1 cellular context compared by ENCODE assay signal in genomic region chr17:43170766-43171681, GRCh38.
TF ChIP-seq lines count a peak whose summit lies in the region.

NBR1 (plus strand) TSS chr17:43171214; CDS start chr17:43175800, 4,586 bp downstream.

TF ChIP-seq in HEK293, 187 proteins besides CTCF, POLR2A, EP300 and RAD21 (continued from another document):
- TF ChIP-seq ZNF280C (tag by site-specific recombination; IDR thresholded peaks at IDR 0.05) (no peak), ZXDB (tag by site-specific recombination; IDR thresholded peaks at IDR 0.05) (0 out of 2 replicates have a peak, but pooled peaks have one; percentile 27), ZNF600 (tag by site-specific recombination; IDR thresholded peaks at IDR 0.05) (0 out of 2 replicates have a peak, but pooled peaks have one; percentile 13), ZNF221 (tag by site-specific recombination; IDR thresholded peaks at IDR 0.05; ENCODE audit: borderline replicate concordance) (no peak), ZNF514 (tag by site-specific recombination; IDR thresholded peaks at IDR 0.05) (no peak)
